ENCODE assay signal across 25 cellular contexts in the genomic region with DNA sequence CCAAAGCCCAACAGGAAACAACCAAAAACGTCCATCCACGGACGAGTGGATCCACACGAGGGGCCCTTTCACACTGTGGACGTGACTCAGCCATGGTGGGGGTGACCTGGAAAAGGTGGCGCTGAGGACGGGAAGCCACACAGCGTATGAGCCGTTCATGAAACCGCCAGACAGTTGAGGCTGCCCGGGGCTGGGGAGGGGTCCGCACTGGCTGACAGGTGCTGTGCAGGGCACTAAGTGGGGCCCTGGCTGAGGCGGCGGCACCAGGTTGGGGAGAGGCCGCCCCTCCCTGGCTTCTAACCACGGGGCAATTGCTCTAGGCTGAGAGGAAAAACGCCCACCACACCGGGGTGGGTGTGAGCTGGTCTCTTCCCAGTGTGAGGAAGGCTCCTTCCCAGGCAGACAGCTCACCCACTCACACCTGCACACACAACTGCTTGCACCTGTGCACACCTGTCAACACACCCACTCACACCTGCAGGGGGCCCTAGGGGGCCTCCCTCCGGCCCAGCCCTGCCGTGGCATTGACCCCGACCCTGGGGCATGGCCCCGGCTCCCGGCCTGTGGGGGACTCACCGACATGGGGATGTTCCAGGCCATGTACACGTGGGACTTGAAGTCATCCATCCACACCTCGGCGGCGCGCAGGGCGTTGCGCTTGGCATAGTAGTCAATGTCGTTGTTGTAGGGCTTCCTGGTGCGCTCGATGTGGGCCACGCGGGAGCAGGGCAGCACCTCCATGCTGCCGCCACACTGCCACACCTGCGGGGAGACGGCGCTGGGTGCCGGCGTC.
"Had no signal": no experiment of that assay in that cellular context is flagged by ENCODE, and none has a peak within 500 bp of the region (broad histone marks: within the 10 kb centered on the region; RNA-seq: fewer than 3 reads in every experiment).

No MANE protein-coding gene starts in this region.

- H3K9me3 Mint-ChIP-seq: naive thymus-derived CD8-positive, alpha-beta T cell; neural crest cell; stimulated activated naive B cell treated with anti-CD40 and anti-IgM and Interleukin-4, amounts not matched to agents 10 μg/mL and 1 μg/mL and 100 μg/mL, for 72 hours had no signal

- H3K27ac Mint-ChIP-seq: naive thymus-derived CD8-positive, alpha-beta T cell; progenitor cell of endocrine pancreas; stimulated activated naive B cell treated with anti-CD40 and anti-IgM and Interleukin-4, amounts not matched to agents 10 μg/mL and 1 μg/mL and 100 μg/mL, for 72 hours had no signal

- ATAC-seq: left colon; left lung; lower lobe of right lung; naive thymus-derived CD8-positive, alpha-beta T cell; right lobe of liver; stimulated activated naive B cell treated with anti-CD40 and anti-IgM and Interleukin-4, amounts not matched to agents 10 μg/mL and 1 μg/mL and 100 μg/mL, for 72 hours had no signal

- H3K27me3 ChIP-seq: ovary, right atrium auricular region, testis, thyroid gland had no signal

- H3K4me3 ChIP-seq: left lung, lower lobe of right lung, ovary, right atrium auricular region, right lobe of liver, smooth muscle cell, stomach, testis, thyroid gland, transverse colon, upper lobe of left lung, vagina had no signal

- FAIRE-seq: keratinocyte had no signal

- H3K4me2 ChIP-seq: smooth muscle cell had no signal

- H3K9me3 ChIP-seq: left lung, lower lobe of right lung, neutrophil, ovary, right lobe of liver, testis, thyroid gland, transverse colon, upper lobe of left lung, vagina had no signal

- H3K4me1 ChIP-seq: right lobe of liver had no signal

- H3K36me3 ChIP-seq: left lung, lower lobe of right lung, neutrophil, ovary, right atrium auricular region, right lobe of liver, thyroid gland, transverse colon, upper lobe of left lung, vagina had no signal

- H3K27ac ChIP-seq: left lung, lower lobe of right lung, neutrophil, ovary, right atrium auricular region, right lobe of liver, stomach, testis, thyroid gland, transverse colon, upper lobe of left lung, vagina had no signal

- H3K4me1 Mint-ChIP-seq: neural crest cell had no signal

- DNase-seq: hippocampal formation; left colon; lower lobe of right lung; mammary epithelial cell; mesenchymal stem cell; naive thymus-derived CD8-positive, alpha-beta T cell; occipital lobe; ovary; stimulated activated CD4-positive, alpha-beta T cell treated with anti-CD3 and anti-CD28 coated beads, Interleukin-1b, Interleukin-23, amount 100 ng/mL, for 48 hours; stimulated activated CD4-positive, alpha-beta T cell treated with anti-CD3 and anti-CD28 coated beads, Interleukin-2, amount 100 ng/mL, for 48 hours; stimulated activated naive B cell treated with anti-CD40 and anti-IgM and Interleukin-4, amounts not matched to agents 10 μg/mL and 1 μg/mL and 100 μg/mL, for 72 hours; stomach; testis; thyroid gland; transverse colon had no signal

- H3K4me3 Mint-ChIP-seq: naive thymus-derived CD8-positive, alpha-beta T cell; neural crest cell; stimulated activated naive B cell treated with anti-CD40 and anti-IgM and Interleukin-4, amounts not matched to agents 10 μg/mL and 1 μg/mL and 100 μg/mL, for 72 hours had no signal
